ENCODE assay signal across 21 cellular contexts in genomic region chr1:219337588-219337987, GRCh38.
"Had no signal": no experiment of that assay in that cellular context is flagged by ENCODE, and none has a peak within 500 bp of the region (broad histone marks: within the 10 kb centered on the region; RNA-seq: fewer than 3 reads in every experiment).

No MANE protein-coding gene starts in this region.

- FAIRE-seq: small intestine, urothelium cell line had no signal

- ATAC-seq: natural killer cell; psoas muscle; right cardiac atrium; stimulated activated effector memory CD8-positive, alpha-beta T cell treated with anti-CD3 and anti-CD28 coated beads, Interleukin-12 subunit alpha, Interleukin-12 subunit beta, amount 100 ng/mL, for 72 hours; stimulated activated naive B cell treated with anti-CD40 and anti-IgM and Interleukin-4, amounts not matched to agents 10 μg/mL and 1 μg/mL and 100 μg/mL, for 72 hours had no signal

- DNase-seq: natural killer cell; occipital lobe; ovary; posterior cingulate gyrus; psoas muscle; right cardiac atrium; right lobe of liver; sigmoid colon; small intestine; stimulated activated CD4-positive, alpha-beta T cell treated with anti-CD3 and anti-CD28 coated beads, Interleukin-15, amount 100 ng/mL, for 24 hours; stimulated activated CD4-positive, alpha-beta T cell treated with anti-CD3 and anti-CD28 coated beads, Interleukin-2, amount 100 ng/mL, for 24 hours; stimulated activated CD4-positive, alpha-beta T cell treated with anti-CD3 and anti-CD28 coated beads, Interleukin-2, amount 100 ng/mL, for 48 hours; stimulated activated CD4-positive, alpha-beta T cell treated with anti-CD3 and anti-CD28 coated beads, Interleukin-4, amount 100 ng/mL, for 24 hours; stimulated activated naive B cell treated with anti-CD40 and anti-IgM and Interleukin-4, amounts not matched to agents 10 μg/mL and 1 μg/mL and 100 μg/mL, for 72 hours; stimulated activated naive CD4-positive, alpha-beta T cell treated with Interleukin-2 at 50 U/mL for 16 hours; stomach; thyroid gland; trophoblast cell; upper lobe of left lung had no signal
